In the genomic region with DNA sequence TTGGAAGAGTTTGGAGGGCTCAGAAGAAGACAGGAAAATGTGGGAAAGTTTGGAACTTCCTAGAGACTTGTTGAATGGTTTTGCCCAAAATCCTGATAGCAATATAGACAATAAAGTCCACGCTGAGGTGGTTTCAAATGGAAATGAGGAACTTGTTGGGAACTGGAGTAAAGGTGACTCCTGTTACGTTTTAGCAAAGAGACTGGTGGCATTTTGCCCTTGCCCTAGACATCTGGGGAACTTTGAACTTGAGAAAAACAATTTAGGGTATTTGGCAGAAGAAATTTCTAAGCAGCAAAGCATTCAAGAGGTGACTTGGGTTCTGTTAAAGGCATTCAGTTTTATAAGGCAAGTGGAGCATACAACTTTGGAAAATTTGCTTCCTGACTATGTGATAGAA, we compare ENCODE assay signal across 3 cellular contexts. TPM values are rescaled to one million over a fixed set of nuclear protein-coding genes. Genes with fewer than 3 reads are reported as not detected.
"Had no signal": no experiment of that assay in that cellular context is flagged by ENCODE, and none has a peak within 500 bp of the region (broad histone marks: within the 10 kb centered on the region; RNA-seq: fewer than 3 reads in every experiment).

No MANE protein-coding gene starts in this region.

RNA-seq across cellular contexts. Expression of a gene that starts 18.5 kb away (rescaled TPM):
- total RNA-seq: naive thymus-derived CD8-positive, alpha-beta T cell; natural killer cell treated with Interleukin-12 subunit alpha and Interleukin-12 subunit beta and Interleukin-15 and Interleukin-18, amount 100 ng/mL, for 72 hours; pulmonary artery endothelial cell had no signal
- polyA plus RNA-seq: naive thymus-derived CD8-positive, alpha-beta T cell had no signal
